12 cellular contexts compared by ENCODE assay signal in the genomic region with DNA sequence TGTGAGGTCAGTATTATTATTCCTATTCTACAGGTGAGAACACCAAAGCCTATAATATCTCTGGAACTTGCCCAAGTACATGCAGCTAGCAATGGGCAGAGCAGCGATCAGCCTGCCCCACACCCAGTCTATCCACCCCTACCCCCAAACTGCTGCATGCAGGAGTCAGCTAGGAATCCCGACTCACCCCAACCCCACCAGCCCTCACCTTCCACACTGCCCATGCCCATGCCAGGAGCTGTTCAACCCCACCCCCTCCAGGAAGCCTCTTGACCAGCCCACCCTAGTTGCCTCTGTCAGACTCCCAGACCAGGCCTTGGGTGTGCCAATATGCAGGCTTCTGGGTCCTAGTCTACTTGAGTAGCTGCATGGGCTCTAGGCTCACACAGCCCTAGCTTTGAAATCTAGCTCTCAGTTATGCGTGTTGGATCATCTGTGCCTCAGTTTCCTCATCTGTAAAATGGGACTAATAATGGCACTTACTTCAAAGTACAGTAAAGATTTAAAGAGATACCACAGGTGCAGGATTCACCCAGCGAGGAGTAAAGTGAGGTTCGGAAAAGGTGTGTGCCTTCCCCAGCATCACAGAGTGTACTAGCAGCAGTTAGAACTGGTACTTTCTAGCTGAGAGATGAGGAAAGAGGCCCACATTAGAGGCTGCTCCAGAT.
DNase-seq lines count a peak whose midpoint lies in the region; ATAC-seq and TF ChIP-seq lines count a peak whose summit lies in the region.
"Had no signal": no experiment of that assay in that cellular context is flagged by ENCODE, and none has a peak within 500 bp of the region (broad histone marks: within the 10 kb centered on the region; RNA-seq: fewer than 3 reads in every experiment).

No MANE protein-coding gene starts in this region.

- peaks cover 3 to 4% (median 3%) of the 10 kb centered on the region in 3 donors for H3K27me3 Mint-ChIP-seq in CD14-positive monocyte (ENCODE audit: low read depth in 3 of 3)
- H3K27me3 Mint-ChIP-seq in T-helper 2 cell treated with Interferon-gamma antibody and Interleukin-4, amounts not matched to agents 5 μg/mL and 100 μg/mL, for 36 hours (ENCODE audit: low read depth), result peaks cover 9% of the 10 kb centered on the region

- H3K27me3 ChIP-seq in DND-41 (ENCODE audit: insufficient read depth, low read length, poor library complexity), result no peaks in the 10 kb centered on the region
- H3K27me3 ChIP-seq in sigmoid colon, result no peaks in the 10 kb centered on the region

- TF ChIP-seq POLR2A in sigmoid colon (IDR thresholded peaks at IDR 0.05), result no peak

- no peak overlapping the region for H2AFZ ChIP-seq in DND-41 (ENCODE audit: low read depth, low read length)
- H2AFZ ChIP-seq: PC-9 had no signal

- peaks cover 3 to 19% (median 12%) of the 10 kb centered on the region in 7 donors for H3K9me3 Mint-ChIP-seq in CD14-positive monocyte
- peaks cover 23% of the 10 kb centered on the region for H3K9me3 Mint-ChIP-seq in T-helper 2 cell treated with Interferon-gamma antibody and Interleukin-4, amounts not matched to agents 5 μg/mL and 100 μg/mL, for 36 hours

- 96 to 99% methylated on average over 5 of the region's 5 CpGs for WGBS in sigmoid colon, 2 donors

- no peaks in the 10 kb centered on the region for H3K36me3 Mint-ChIP-seq in CD14-positive monocyte
- no peaks in the 10 kb centered on the region for H3K36me3 Mint-ChIP-seq in T-helper 2 cell treated with Interferon-gamma antibody and Interleukin-4, amounts not matched to agents 5 μg/mL and 100 μg/mL, for 36 hours (ENCODE audit: low read depth)

- DNase-seq in CD14-positive monocyte (ENCODE audit: low spot score) (peak; percentile 19), DND-41 (peak; percentile 2), coronary artery (ENCODE audit: low spot score) (peak; percentile 53), sigmoid colon (peak; percentile 44), nucleus accumbens (lab: John Stamatoyannopoulos, UW) (no peak), SHP77 (lab: John Stamatoyannopoulos, UW) (no peak)
- no peak for DNase-seq in T-helper 2 cell treated with Interferon-gamma antibody and Interleukin-4, amounts not matched to agents 5 μg/mL and 100 μg/mL, for 36 hours (ENCODE audit: low spot score)
- DNase-seq: CD4-positive, alpha-beta memory T cell; GOT3; NCI-H69 had no signal

- TF ChIP-seq CTCF in CD14-positive monocyte (IDR thresholded peaks at IDR 0.05) (no peak), DND-41 (IDR thresholded peaks at IDR 0.05; ENCODE audit: borderline replicate concordance, extremely low read depth, low read length, poor library complexity, severe bottlenecking) (no peak), coronary artery (IDR thresholded peaks at IDR 0.05) (no peak), sigmoid colon (IDR thresholded peaks at IDR 0.05) (no peak)

- H3K4me1 ChIP-seq in DND-41 (ENCODE audit: insufficient read depth, low read length), result no peaks in the 10 kb centered on the region
- H3K4me1 ChIP-seq in sigmoid colon, result no peaks in the 10 kb centered on the region

- no peak overlapping the region for H3K4me3 Mint-ChIP-seq in CD14-positive monocyte
- H3K4me3 Mint-ChIP-seq in T-helper 2 cell treated with Interferon-gamma antibody and Interleukin-4, amounts not matched to agents 5 μg/mL and 100 μg/mL, for 36 hours, result no peak overlapping the region
- H3K4me3 Mint-ChIP-seq: B cell; CD4-positive, alpha-beta memory T cell had no signal

- H3K27ac ChIP-seq in DND-41 (ENCODE audit: low read length), result no peak overlapping the region
- no peak overlapping the region for H3K27ac ChIP-seq in coronary artery
- no peak overlapping the region for H3K27ac ChIP-seq in sigmoid colon
- H3K27ac ChIP-seq: PC-9 had no signal

- peaks cover 6% of the 10 kb centered on the region for H3K4me1 Mint-ChIP-seq in CD14-positive monocyte
- H3K4me1 Mint-ChIP-seq in T-helper 2 cell treated with Interferon-gamma antibody and Interleukin-4, amounts not matched to agents 5 μg/mL and 100 μg/mL, for 36 hours (ENCODE audit: low read depth), result no peaks in the 10 kb centered on the region
- H3K4me1 Mint-ChIP-seq: B cell had no signal

- intact Hi-C loops in CD14-positive monocyte (cut with micrococcal nuclease) (no loop called here), sigmoid colon (cut with DNase I) (no loop called here)

- no peak overlapping the region for H3K9ac ChIP-seq in DND-41 (ENCODE audit: low read depth, low read length)

- TF ChIP-seq EP300 in sigmoid colon (IDR thresholded peaks at IDR 0.05), result no peak

- ATAC-seq in DND-41 (ENCODE audit: insufficient read depth, low read depth), result no peak

- no peaks in the 10 kb centered on the region for H3K79me2 ChIP-seq in DND-41 (ENCODE audit: insufficient read depth, low read length)

- H4K20me1 ChIP-seq in DND-41 (ENCODE audit: insufficient read depth, low read length), result no peaks in the 10 kb centered on the region

- H3K36me3 ChIP-seq in DND-41 (ENCODE audit: insufficient read depth, low read length) (no peaks in the 10 kb centered on the region), sigmoid colon (no peaks in the 10 kb centered on the region)

- H3K4me3 ChIP-seq in DND-41 (ENCODE audit: low read depth in 1 of 2, low read length in 2 of 2), result no peak overlapping the region
- H3K4me3 ChIP-seq in coronary artery, result no peak overlapping the region
- no peak overlapping the region for H3K4me3 ChIP-seq in sigmoid colon
- H3K4me3 ChIP-seq: PC-9 had no signal

- no peak overlapping the region for H3K4me2 ChIP-seq in DND-41 (ENCODE audit: insufficient read depth, low read length)
- H3K4me2 ChIP-seq: PC-9 had no signal

- H3K9me3 ChIP-seq in DND-41 (ENCODE audit: insufficient read depth, low read length, severe bottlenecking) (peaks cover 14% of the 10 kb centered on the region), sigmoid colon (peaks cover 0 to 4% (median under 1%) of the 10 kb centered on the region in 4 donors)

- no peak overlapping the region for H3K27ac Mint-ChIP-seq in CD14-positive monocyte
- H3K27ac Mint-ChIP-seq in T-helper 2 cell treated with Interferon-gamma antibody and Interleukin-4, amounts not matched to agents 5 μg/mL and 100 μg/mL, for 36 hours, result no peak overlapping the region
- H3K27ac Mint-ChIP-seq: B cell; CD4-positive, alpha-beta memory T cell had no signal

Comparison
In these comparisons a context has a peak if more than half of its experiments do, and no peak if none do; other contexts are left out.
1. DNase-seq: peak in CD14-positive monocyte (single experiment), DND-41 (single experiment), coronary artery (single experiment) and sigmoid colon (single experiment); none in nucleus accumbens (0 of 56), T-helper 2 cell treated with Interferon-gamma antibody and Interleukin-4, amounts not matched to agents 5 μg/mL and 100 μg/mL, for 36 hours (single experiment) and SHP77 (0 of 2).